ENCODE assay signal across 15 cellular contexts in genomic region chr20:64133951-64134407, GRCh38. TPM values are rescaled to one million over a fixed set of nuclear protein-coding genes. Genes with fewer than 3 reads are reported as not detected.
DNase-seq lines count a peak whose midpoint lies in the region; ATAC-seq, FAIRE-seq and TF ChIP-seq lines count a peak whose summit lies in the region.
"Had no signal": no experiment of that assay in that cellular context is flagged by ENCODE, and none has a peak within 500 bp of the region (broad histone marks: within the 10 kb centered on the region; RNA-seq: fewer than 3 reads in every experiment).

No MANE protein-coding gene starts in this region.

- ATAC-seq in natural killer cell treated with Interleukin-12 subunit alpha and Interleukin-12 subunit beta and Interleukin-15 and Interleukin-18, amount 100 ng/mL, for 72 hours = no peak
- no peak for ATAC-seq in natural killer cell
- ATAC-seq in RWPE2 (ENCODE audit: low read depth) = peak; percentile 30
- no peak for ATAC-seq in HG03469 (IDR thresholded peaks at IDR 0.05; ENCODE audit: unreplicated experiment)
- no peak for ATAC-seq in GM18870 (IDR thresholded peaks at IDR 0.05; ENCODE audit: unreplicated experiment)
- ATAC-seq in HG03457 (IDR thresholded peaks at IDR 0.05; ENCODE audit: unreplicated experiment) = no peak
- ATAC-seq: CD8-positive, alpha-beta T cell had no signal

- no peak overlapping the region for H2BK5ac ChIP-seq in mesenchymal stem cell (ENCODE audit: low read depth, low read length, poor library complexity, severe bottlenecking)

- H4K91ac ChIP-seq in mesenchymal stem cell (ENCODE audit: low read length) = no peak overlapping the region

- no peak overlapping the region for H2BK120ac ChIP-seq in mesenchymal stem cell (ENCODE audit: low read depth, low read length)

- FAIRE-seq in kidney (lab: Jason Lieb, UNC) = no peak
- FAIRE-seq: colon had no signal

- peak; percentile 25 for DNase-seq in natural killer cell treated with Interleukin-12 subunit alpha and Interleukin-12 subunit beta and Interleukin-15 and Interleukin-18, amount 100 ng/mL, for 72 hours (ENCODE audit: low spot score)
- no peak for DNase-seq in natural killer cell
- DNase-seq in RWPE2 (ENCODE audit: low spot score) = peak; percentile 66
- peak; percentile 29 for DNase-seq in kidney
- no peak for DNase-seq in mesenchymal stem cell
- DNase-seq: activated gamma-delta T cell treated with Interleukin-2 at 50 U/mL for 16 hours; hypothalamus; NCI-H2107; stimulated activated naive CD4-positive, alpha-beta T cell treated with Interleukin-2 at 50 U/mL for 16 hours had no signal

- H3K36me3 Mint-ChIP-seq in natural killer cell treated with Interleukin-12 subunit alpha and Interleukin-12 subunit beta and Interleukin-15 and Interleukin-18, amount 100 ng/mL, for 72 hours = no peaks in the 10 kb centered on the region
- no peaks in the 10 kb centered on the region for H3K36me3 Mint-ChIP-seq in natural killer cell
- H3K36me3 Mint-ChIP-seq: CD8-positive, alpha-beta T cell had no signal

- H3K9me3 Mint-ChIP-seq in natural killer cell treated with Interleukin-12 subunit alpha and Interleukin-12 subunit beta and Interleukin-15 and Interleukin-18, amount 100 ng/mL, for 72 hours = no peaks in the 10 kb centered on the region
- H3K9me3 Mint-ChIP-seq in natural killer cell = no peaks in the 10 kb centered on the region
- H3K9me3 Mint-ChIP-seq: CD8-positive, alpha-beta T cell had no signal

- no peak overlapping the region for H3K4ac ChIP-seq in mesenchymal stem cell (ENCODE audit: low read depth in 1 of 2, low read length in 2 of 2)

- no peak overlapping the region for H2AK5ac ChIP-seq in mesenchymal stem cell (ENCODE audit: low read length, severe bottlenecking)

- TF ChIP-seq CTCF in natural killer cell (IDR thresholded peaks at IDR 0.05) (no peak), RWPE2 (IDR thresholded peaks at IDR 0.05; ENCODE audit: poor library complexity, severe bottlenecking) (peak; percentile 81), kidney (IDR thresholded peaks at IDR 0.05; ENCODE audit: borderline replicate concordance, extremely low read depth, insufficient read depth) (peak; percentile 2)

- no peak overlapping the region for H2AFZ ChIP-seq in mesenchymal stem cell (ENCODE audit: low read depth, low read length)

- peaks cover 7 to 15% of the 10 kb centered on the region in 2 donors for H3K27me3 Mint-ChIP-seq in natural killer cell treated with Interleukin-12 subunit alpha and Interleukin-12 subunit beta and Interleukin-15 and Interleukin-18, amount 100 ng/mL, for 72 hours
- peaks cover 7 to 14% of the 10 kb centered on the region in 2 donors for H3K27me3 Mint-ChIP-seq in natural killer cell (ENCODE audit: low read depth in 2 of 2)

- H2BK12ac ChIP-seq in mesenchymal stem cell (ENCODE audit: low read length in 2 of 2) = no peak overlapping the region

- H3K27ac ChIP-seq in RWPE2 (ENCODE audit: poor library complexity, severe bottlenecking) (no peak overlapping the region), kidney (ENCODE audit: low read depth in 2 of 2, low read length in 2 of 2) (no peak overlapping the region), mesenchymal stem cell (ENCODE audit: low read length, poor library complexity, severe bottlenecking) (no peak overlapping the region)

- H3K9ac ChIP-seq in kidney (ENCODE audit: low read length in 2 of 2) (no peak overlapping the region), mesenchymal stem cell (ENCODE audit: low read length) (no peak overlapping the region)

- peaks cover 20% of the 10 kb centered on the region for H3K27me3 ChIP-seq in RWPE2 (ENCODE audit: insufficient read depth, poor library complexity, severe bottlenecking)
- peaks cover 9 to 37% of the 10 kb centered on the region in 2 experiments for H3K27me3 ChIP-seq in mesenchymal stem cell (ENCODE audit: control insufficient read depth in 1 of 2, insufficient read depth in 1 of 2, low read length in 2 of 2)

- 37% methylated on average over 4 of the region's 8 CpGs for WGBS in mesenchymal stem cell

- H2BK15ac ChIP-seq in mesenchymal stem cell (ENCODE audit: low read depth, poor library complexity, severe bottlenecking) = no peak overlapping the region

- H3K4me2 ChIP-seq in mesenchymal stem cell (ENCODE audit: low read length, poor library complexity, severe bottlenecking) = no peak overlapping the region

- H3K9me3 ChIP-seq in RWPE2 (ENCODE audit: severe bottlenecking) (no peaks in the 10 kb centered on the region), kidney (ENCODE audit: control insufficient read depth in 1 of 2, low read length in 2 of 2) (no peaks in the 10 kb centered on the region), mesenchymal stem cell (ENCODE audit: control insufficient read depth, low read length) (no peaks in the 10 kb centered on the region)

- H3K4me1 ChIP-seq in RWPE2 (ENCODE audit: insufficient read depth, poor library complexity, severe bottlenecking) = no peaks in the 10 kb centered on the region
- no peaks in the 10 kb centered on the region for H3K4me1 ChIP-seq in kidney (ENCODE audit: control insufficient read depth in 1 of 2, insufficient read depth in 1 of 2, low read depth in 1 of 2, low read length in 2 of 2)
- H3K4me1 ChIP-seq in mesenchymal stem cell (ENCODE audit: control insufficient read depth, insufficient read depth, low read depth, low read length) = no peaks in the 10 kb centered on the region

- H3K27ac Mint-ChIP-seq in natural killer cell treated with Interleukin-12 subunit alpha and Interleukin-12 subunit beta and Interleukin-15 and Interleukin-18, amount 100 ng/mL, for 72 hours = no peak overlapping the region
- no peak overlapping the region for H3K27ac Mint-ChIP-seq in natural killer cell
- H3K27ac Mint-ChIP-seq: CD8-positive, alpha-beta T cell had no signal

- no peak overlapping the region for H4K8ac ChIP-seq in mesenchymal stem cell (ENCODE audit: low read length)

- no peaks in the 10 kb centered on the region for H3K4me1 Mint-ChIP-seq in natural killer cell treated with Interleukin-12 subunit alpha and Interleukin-12 subunit beta and Interleukin-15 and Interleukin-18, amount 100 ng/mL, for 72 hours (ENCODE audit: low read depth in 2 of 2)
- no peaks in the 10 kb centered on the region for H3K4me1 Mint-ChIP-seq in natural killer cell

- H3K79me1 ChIP-seq in mesenchymal stem cell (replicated peaks; ENCODE audit: low read length, poor library complexity, severe bottlenecking) = no peaks in the 10 kb centered on the region

- no peak overlapping the region for H3K18ac ChIP-seq in mesenchymal stem cell (ENCODE audit: low read depth in 1 of 2, low read length in 2 of 2)

- H3K23ac ChIP-seq in mesenchymal stem cell (ENCODE audit: low read length in 2 of 2) = no peak overlapping the region

- H3K14ac ChIP-seq in mesenchymal stem cell (ENCODE audit: low read length in 2 of 2) = no peak overlapping the region

- H3K36me3 ChIP-seq in RWPE2 (ENCODE audit: low read depth) (no peaks in the 10 kb centered on the region), kidney (ENCODE audit: control insufficient read depth in 1 of 2, insufficient read depth in 2 of 2, low read length in 2 of 2) (no peaks in the 10 kb centered on the region), mesenchymal stem cell (ENCODE audit: control insufficient read depth in 1 of 2, insufficient read depth in 2 of 2, low read depth in 1 of 2, low read length in 2 of 2) (no peaks in the 10 kb centered on the region)

- no peak overlapping the region for H3K4me3 ChIP-seq in RWPE2 (ENCODE audit: severe bottlenecking)
- H3K4me3 ChIP-seq in kidney (ENCODE audit: low read length in 2 of 2) = no peak overlapping the region
- H3K4me3 ChIP-seq in mesenchymal stem cell (ENCODE audit: insufficient read depth in 1 of 2, low read depth in 1 of 2, low read length in 2 of 2) = no peak overlapping the region

- intact Hi-C loops in natural killer cell (cut with micrococcal nuclease) (no loop called here), kidney (cut with DNase I) (no loop called here)

- H3K4me3 Mint-ChIP-seq in natural killer cell treated with Interleukin-12 subunit alpha and Interleukin-12 subunit beta and Interleukin-15 and Interleukin-18, amount 100 ng/mL, for 72 hours = no peak overlapping the region
- no peak overlapping the region for H3K4me3 Mint-ChIP-seq in natural killer cell
- H3K4me3 Mint-ChIP-seq: CD8-positive, alpha-beta T cell had no signal

RNA-seq across cellular contexts. Expression of gene NPBWR2, which starts 26.6 kb away (rescaled TPM):
- total RNA-seq in natural killer cell treated with Interleukin-12 subunit alpha and Interleukin-12 subunit beta and Interleukin-15 and Interleukin-18, amount 100 ng/mL, for 72 hours = not detected
- total RNA-seq in natural killer cell = not detected
- total RNA-seq in kidney = not detected
- not detected for polyA plus RNA-seq in kidney (ENCODE audit: insufficient read depth, low read depth, low replicate concordance)
- not detected for polyA plus RNA-seq in mesenchymal stem cell (2013, experiment 1 of 2)
- polyA plus RNA-seq in mesenchymal stem cell (2013, experiment 2 of 2) = not detected
- total RNA-seq: CD8-positive, alpha-beta T cell; RPMI7951 had no signal

RNA-seq across cellular contexts. Expression of gene MYT1, which starts 30.3 kb away (rescaled TPM):
- total RNA-seq in natural killer cell treated with Interleukin-12 subunit alpha and Interleukin-12 subunit beta and Interleukin-15 and Interleukin-18, amount 100 ng/mL, for 72 hours = not detected
- total RNA-seq in natural killer cell (not detected), kidney (not detected)
- not detected for polyA plus RNA-seq in kidney (ENCODE audit: insufficient read depth, low read depth, low replicate concordance)
- polyA plus RNA-seq in mesenchymal stem cell (2013, experiment 1 of 2) = not detected
- polyA plus RNA-seq in mesenchymal stem cell (2013, experiment 2 of 2) = not detected
- total RNA-seq: CD8-positive, alpha-beta T cell; RPMI7951 had no signal

RNA-seq across cellular contexts. Expression of gene LKAAEAR1, which starts 49.8 kb away (rescaled TPM):
- not detected for total RNA-seq in natural killer cell treated with Interleukin-12 subunit alpha and Interleukin-12 subunit beta and Interleukin-15 and Interleukin-18, amount 100 ng/mL, for 72 hours
- not detected for total RNA-seq in natural killer cell
- total RNA-seq in kidney = 0.31 TPM
- not detected for polyA plus RNA-seq in kidney (ENCODE audit: insufficient read depth, low read depth, low replicate concordance)
- 0.08 TPM for polyA plus RNA-seq in mesenchymal stem cell (2013, experiment 1 of 2)
- polyA plus RNA-seq in mesenchymal stem cell (2013, experiment 2 of 2) = not detected

RNA-seq across cellular contexts. Expression of gene OPRL1, which starts 54.1 kb away (rescaled TPM):
- total RNA-seq in natural killer cell treated with Interleukin-12 subunit alpha and Interleukin-12 subunit beta and Interleukin-15 and Interleukin-18, amount 100 ng/mL, for 72 hours = under 1 TPM; 0.12 to 0.20 TPM
- total RNA-seq in natural killer cell (1 to 10 TPM; 1.2 to 2.2 (median 1.4) TPM), kidney (1.2 TPM)
- polyA plus RNA-seq in kidney (ENCODE audit: insufficient read depth, low read depth, low replicate concordance) = 0.39 TPM
- 0.54 TPM for polyA plus RNA-seq in mesenchymal stem cell (2013, experiment 1 of 2)
- polyA plus RNA-seq in mesenchymal stem cell (2013, experiment 2 of 2) = 0.40 TPM

RNA-seq across cellular contexts. Expression of gene RGS19, which starts 54.7 kb away (rescaled TPM):
- total RNA-seq in natural killer cell treated with Interleukin-12 subunit alpha and Interleukin-12 subunit beta and Interleukin-15 and Interleukin-18, amount 100 ng/mL, for 72 hours = 10 to 100 TPM; 27.1 to 33.4 TPM
- total RNA-seq in natural killer cell (10 to 100 TPM; 61.9 to 76.4 (median 68.2) TPM), kidney (20.2 TPM)
- polyA plus RNA-seq in kidney (ENCODE audit: insufficient read depth, low read depth, low replicate concordance) = 6.8 TPM
- 11.6 TPM for polyA plus RNA-seq in mesenchymal stem cell (2013, experiment 1 of 2)
- 13.4 TPM for polyA plus RNA-seq in mesenchymal stem cell (2013, experiment 2 of 2)

Comparison
In these comparisons a context has a peak if more than half of its experiments do, and no peak if none do; other contexts are left out.
1. DNase-seq: peak in natural killer cell treated with Interleukin-12 subunit alpha and Interleukin-12 subunit beta and Interleukin-15 and Interleukin-18, amount 100 ng/mL, for 72 hours (single experiment), RWPE2 (single experiment) and kidney (single experiment); none in natural killer cell (single experiment) and mesenchymal stem cell (single experiment).